ENCODE assay signal across 11 cellular contexts in the genomic region with DNA sequence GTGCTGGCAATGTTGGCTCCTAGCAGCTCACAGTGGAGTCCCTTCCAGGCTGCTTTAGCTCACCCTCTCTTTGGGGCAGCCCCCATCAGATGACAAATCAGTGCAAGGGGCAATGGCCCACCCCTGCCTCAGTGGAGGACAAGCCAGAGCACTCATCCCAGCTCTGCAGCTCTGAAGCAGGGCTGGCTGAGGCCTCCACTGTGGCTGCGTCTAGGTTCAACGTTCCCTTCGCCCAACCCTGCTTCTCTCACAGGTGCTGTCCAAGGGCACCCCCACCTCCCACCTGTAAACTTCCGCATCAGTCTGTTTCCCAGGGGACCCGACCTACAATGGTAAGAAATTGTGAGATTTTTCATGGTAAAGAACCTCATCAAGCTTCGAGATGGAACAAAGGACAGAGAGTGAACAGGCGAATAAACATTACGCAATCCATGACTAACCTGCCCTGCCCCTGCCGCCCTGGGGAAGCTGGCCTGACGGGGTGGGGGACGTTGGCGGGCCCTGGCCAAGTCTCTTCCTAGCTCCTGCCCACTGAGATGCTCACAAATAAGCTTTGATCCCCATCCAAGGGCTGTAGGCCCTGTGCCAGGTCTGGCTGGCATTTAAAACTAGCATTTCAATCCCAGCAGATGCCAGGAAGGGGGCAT. TPM values are rescaled to one million over a fixed set of nuclear protein-coding genes. Genes with fewer than 3 reads are reported as not detected.
DNase-seq lines count a peak whose midpoint lies in the region; ATAC-seq and TF ChIP-seq lines count a peak whose summit lies in the region.
"Had no signal": no experiment of that assay in that cellular context is flagged by ENCODE, and none has a peak within 500 bp of the region (broad histone marks: within the 10 kb centered on the region; RNA-seq: fewer than 3 reads in every experiment).

No MANE protein-coding gene starts in this region.

- H3K27ac Mint-ChIP-seq in T-helper 17 cell, result no peak overlapping the region
- H3K27ac Mint-ChIP-seq: natural killer cell had no signal

- no peak for TF ChIP-seq POLR2A in sigmoid colon (IDR thresholded peaks at IDR 0.05)

- peaks cover 0 to 26% (median 0%) of the 10 kb centered on the region in 4 donors for H3K36me3 ChIP-seq in sigmoid colon

- H3K4me1 Mint-ChIP-seq in T-helper 17 cell, result peaks cover 3% of the 10 kb centered on the region
- H3K4me1 Mint-ChIP-seq: natural killer cell had no signal

- DNase-seq in LoVo (ENCODE audit: low spot score) (peak; percentile 63), SHP77 treated with DMSO at 0.1 percent for 48 hours (lab: John Stamatoyannopoulos, UW) (peak; percentile 53), fibroblast of the aortic adventitia (ENCODE audit: low read depth) (peak; percentile 21), smooth muscle cell of the brain vasculature (ENCODE audit: low read depth, low spot score) (peak; percentile 52), sigmoid colon (no peak), T-helper 17 cell (no peak)
- DNase-seq: activated T-cell treated with anti-CD3 and anti-CD28 coated beads, Interleukin-2, amount 50 U/mL, for 4 hours; natural killer cell had no signal

- no peak for TF ChIP-seq EP300 in sigmoid colon (IDR thresholded peaks at IDR 0.05)

- H3K4me1 ChIP-seq in sigmoid colon, result peaks cover 0 to 15% (median 2%) of the 10 kb centered on the region in 4 donors
- H3K4me1 ChIP-seq: SJSA1 had no signal

- H3K9me3 ChIP-seq in sigmoid colon, result no peaks in the 10 kb centered on the region
- no peaks in the 10 kb centered on the region for H3K9me3 ChIP-seq in T-helper 17 cell (ENCODE audit: control insufficient read depth, low read length, poor library complexity, severe bottlenecking)
- H3K9me3 ChIP-seq: esophagus muscularis mucosa, SJSA1 had no signal

- 40 to 74% methylated on average over 12 of the region's 12 CpGs for WGBS in sigmoid colon, 2 donors

- H3K4me3 ChIP-seq in fibroblast of the aortic adventitia (ENCODE audit: low read depth, low read length) (no peak overlapping the region), sigmoid colon (no peak overlapping the region)
- H3K4me3 ChIP-seq: esophagus muscularis mucosa, SJSA1 had no signal

- H3K4me3 Mint-ChIP-seq in T-helper 17 cell, result no peak overlapping the region
- H3K4me3 Mint-ChIP-seq: activated T-cell treated with anti-CD3 and anti-CD28 coated beads, Interleukin-2, amount 50 U/mL, for 4 hours; natural killer cell had no signal

- no peaks in the 10 kb centered on the region for H3K27me3 ChIP-seq in sigmoid colon
- H3K27me3 ChIP-seq: esophagus muscularis mucosa, SJSA1 had no signal

- TF ChIP-seq CTCF in fibroblast of the aortic adventitia (IDR thresholded peaks at IDR 0.05; ENCODE audit: insufficient read depth, low read length), result no peak
- no peak for TF ChIP-seq CTCF in sigmoid colon (IDR thresholded peaks at IDR 0.05)

- H3K27ac ChIP-seq in sigmoid colon, result peak overlapping the region in 2 of 4 donors; percentile 43 to 46
- H3K27ac ChIP-seq: esophagus muscularis mucosa, SJSA1 had no signal

- intact Hi-C loops in sigmoid colon (cut with DNase I), result no loop called here

- no peaks in the 10 kb centered on the region for H3K36me3 Mint-ChIP-seq in T-helper 17 cell (ENCODE audit: low read depth)
- H3K36me3 Mint-ChIP-seq: natural killer cell had no signal

- H3K27me3 Mint-ChIP-seq in T-helper 17 cell, result peaks cover 51% of the 10 kb centered on the region

- ATAC-seq in GM19023 (IDR thresholded peaks at IDR 0.05; ENCODE audit: unreplicated experiment) (no peak), T-helper 17 cell (no peak)
- ATAC-seq: activated T-cell treated with anti-CD3 and anti-CD28 coated beads, Interleukin-2, amount 50 U/mL, for 4 hours; natural killer cell had no signal

RNA-seq across cellular contexts. Expression of a gene that starts 40.5 kb away (rescaled TPM):
- 20.1 and 37.3 TPM in 2 replicates for total RNA-seq in fibroblast of the aortic adventitia (ENCODE audit: low replicate concordance)
- 10 to 100 TPM; 17.5 to 41.8 (median 29.2) TPM for total RNA-seq in sigmoid colon
- 1 to 10 TPM; 1.8 to 3.7 (median 3.6) TPM for polyA plus RNA-seq in sigmoid colon
- not detected for total RNA-seq in T-helper 17 cell
- total RNA-seq: natural killer cell had no signal

RNA-seq across cellular contexts. Expression of a gene that starts 51.5 kb away (rescaled TPM):
- total RNA-seq in fibroblast of the aortic adventitia (ENCODE audit: low replicate concordance), result 0.27 TPM in 1 of 2 replicates, not detected in the other
- total RNA-seq in sigmoid colon, result 1 to 10 TPM in 1 of 4 donors, under 1 TPM in 1, not detected in 2; 0.36 to 1.5 TPM
- under 1 TPM in 1 of 3 donors, not detected in 2; 0.20 TPM for polyA plus RNA-seq in sigmoid colon
- total RNA-seq in T-helper 17 cell, result not detected
- total RNA-seq: activated T-cell treated with anti-CD3 and anti-CD28 coated beads, Interleukin-2, amount 50 U/mL, for 4 hours; natural killer cell; SJSA1 had no signal

Comparison
In these comparisons a context has a peak if more than half of its experiments do, and no peak if none do; other contexts are left out.
1. DNase-seq: peak in LoVo (single experiment), SHP77 treated with DMSO at 0.1 percent for 48 hours (single experiment), fibroblast of the aortic adventitia (single experiment) and smooth muscle cell of the brain vasculature (single experiment); none in sigmoid colon (single experiment) and T-helper 17 cell (0 of 3).
2. RNA of a gene that starts 40.5 kb away (total RNA-seq): 17.5 to 41.8 TPM in sigmoid colon and 20.1 to 37.3 TPM in fibroblast of the aortic adventitia; not detected in T-helper 17 cell; every median in the first group is over 10 times any median in the second.